8 cellular contexts compared by ENCODE assay signal in the genomic region with DNA sequence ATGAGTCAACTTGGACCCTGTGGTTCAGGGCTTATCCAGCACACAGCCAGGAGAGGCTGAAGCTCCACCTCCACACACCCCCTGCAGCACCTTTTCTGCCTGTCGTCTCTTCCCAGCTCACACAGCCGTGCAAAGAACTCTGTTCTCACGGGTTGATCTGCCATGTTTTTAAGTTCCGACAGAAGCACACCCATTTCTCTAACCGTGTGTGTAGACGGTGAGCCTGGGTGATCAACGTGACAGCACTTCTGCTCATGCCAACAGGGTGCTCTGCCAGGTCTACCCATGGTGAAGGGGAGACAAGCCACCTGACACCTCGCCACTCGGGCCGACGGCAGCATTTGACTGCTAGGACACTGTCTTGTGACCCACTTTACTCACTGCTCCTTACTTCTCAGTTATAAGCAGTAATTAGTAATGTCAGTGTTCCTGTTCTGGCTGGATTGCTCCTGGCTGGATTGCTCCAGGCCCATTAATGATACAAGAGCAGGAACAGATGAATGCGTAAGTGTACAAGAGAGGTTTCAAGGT.
DNase-seq lines count a peak whose midpoint lies in the region; ATAC-seq and TF ChIP-seq lines count a peak whose summit lies in the region.

No MANE protein-coding gene starts in this region.

- H3K27ac ChIP-seq in brain microvascular endothelial cell (peak overlapping the region; percentile 99), tibial artery (peak overlapping the region; percentile 87 to 92)

- H3K27me3 Mint-ChIP-seq in activated T-cell treated with anti-CD3 and anti-CD28 coated beads, Interleukin-2, amount 50 U/mL, for 24 hours = no peaks in the 10 kb centered on the region

- DNase-seq in activated T-cell treated with anti-CD3 and anti-CD28 coated beads, Interleukin-2, amount 50 U/mL, for 24 hours = no peak
- DNase-seq in activated T-cell treated with anti-CD3 and anti-CD28 coated beads, Interleukin-2, amount 50 U/mL, for 1 hour = no peak
- DNase-seq in brain microvascular endothelial cell = peak; percentile 6
- DNase-seq in medulla oblongata (ENCODE audit: extremely low spot score) = peak; percentile 63
- peak; percentile 41 to 76 for DNase-seq in tibial artery
- no peak for DNase-seq in KG1 (lab: John Stamatoyannopoulos, UW)
- no peak for DNase-seq in NCI-H187 treated with DMSO at 0.1 percent for 48 hours (lab: John Stamatoyannopoulos, UW)

- peak overlapping the region; percentile 25 for H3K4me3 Mint-ChIP-seq in activated T-cell treated with anti-CD3 and anti-CD28 coated beads, Interleukin-2, amount 50 U/mL, for 24 hours

- H3K9me3 Mint-ChIP-seq in activated T-cell treated with anti-CD3 and anti-CD28 coated beads, Interleukin-2, amount 50 U/mL, for 24 hours = no peaks in the 10 kb centered on the region

- no peak for ATAC-seq in GM18511 (IDR thresholded peaks at IDR 0.05; ENCODE audit: unreplicated experiment)

- intact Hi-C loops in tibial artery (cut with DNase I; ENCODE audit: low total_unique reads) = no loop called here

- H3K4me1 Mint-ChIP-seq in activated T-cell treated with anti-CD3 and anti-CD28 coated beads, Interleukin-2, amount 50 U/mL, for 24 hours (ENCODE audit: low read depth) = peaks cover 95% of the 10 kb centered on the region

- H3K4me3 ChIP-seq in brain microvascular endothelial cell (ENCODE audit: low read depth, low read length) (no peak overlapping the region), tibial artery (no peak overlapping the region)

- H3K27me3 ChIP-seq in brain microvascular endothelial cell (replicated peaks) = no peaks in the 10 kb centered on the region
- no peaks in the 10 kb centered on the region for H3K27me3 ChIP-seq in tibial artery

- no peak for TF ChIP-seq CTCF in brain microvascular endothelial cell (IDR thresholded peaks at IDR 0.05; ENCODE audit: low read depth, low read length, missing control alignments)
- no peak for TF ChIP-seq CTCF in tibial artery (IDR thresholded peaks at IDR 0.05)

- H3K9me3 ChIP-seq in tibial artery = no peaks in the 10 kb centered on the region

- H3K36me3 Mint-ChIP-seq in activated T-cell treated with anti-CD3 and anti-CD28 coated beads, Interleukin-2, amount 50 U/mL, for 24 hours (ENCODE audit: low read depth) = peaks cover 62% of the 10 kb centered on the region

- in situ Hi-C loops in brain microvascular endothelial cell (cut with HindIII; ENCODE audit: low pct_ligation_motif_present, low sequenced_read_pairs) = no loop called here

- H3K27ac Mint-ChIP-seq in activated T-cell treated with anti-CD3 and anti-CD28 coated beads, Interleukin-2, amount 50 U/mL, for 24 hours = peak overlapping the region; percentile 98

- H3K4me1 ChIP-seq in tibial artery = peaks cover 8 to 98% (median 82%) of the 10 kb centered on the region in 4 donors

- H3K36me3 ChIP-seq in brain microvascular endothelial cell (replicated peaks) (peaks cover 5% of the 10 kb centered on the region), tibial artery (no peaks in the 10 kb centered on the region)

Comparison
In these comparisons a context has a peak if more than half of its experiments do, and no peak if none do; other contexts are left out.
1. DNase-seq: peak in brain microvascular endothelial cell (single experiment), medulla oblongata (single experiment) and tibial artery (2 of 2); none in activated T-cell treated with anti-CD3 and anti-CD28 coated beads, Interleukin-2, amount 50 U/mL, for 24 hours (single experiment), activated T-cell treated with anti-CD3 and anti-CD28 coated beads, Interleukin-2, amount 50 U/mL, for 1 hour (single experiment), KG1 (single experiment) and NCI-H187 treated with DMSO at 0.1 percent for 48 hours (single experiment).